16 cellular contexts compared by ENCODE assay signal in the genomic region with DNA sequence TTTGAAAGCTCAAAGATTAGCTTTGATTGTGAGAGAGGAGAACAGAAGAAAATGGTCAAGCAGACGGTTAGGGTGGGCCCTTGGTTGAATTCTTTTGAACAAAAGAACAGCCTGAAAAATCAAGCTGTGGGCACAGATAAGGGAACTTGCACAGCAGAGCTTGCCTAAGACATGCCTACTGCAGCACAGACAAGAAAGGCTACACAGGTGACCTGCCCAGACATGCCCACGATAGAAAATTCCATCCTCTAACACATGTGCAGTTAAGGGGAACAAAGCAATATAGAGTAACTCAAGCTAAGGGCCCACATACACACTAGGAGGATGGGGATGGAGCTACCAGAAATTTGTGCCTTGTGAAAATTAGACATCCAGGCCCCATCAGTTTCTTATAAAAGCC.
DNase-seq lines count a peak whose midpoint lies in the region; ATAC-seq, FAIRE-seq and TF ChIP-seq lines count a peak whose summit lies in the region.
"Had no signal": no experiment of that assay in that cellular context is flagged by ENCODE, and none has a peak within 500 bp of the region (broad histone marks: within the 10 kb centered on the region; RNA-seq: fewer than 3 reads in every experiment).

No MANE protein-coding gene starts in this region.

- H3K4me1 ChIP-seq in keratinocyte (ENCODE audit: control insufficient read depth, extremely low read depth, insufficient read depth, low read length) (peaks cover 11% of the 10 kb centered on the region), esophagus muscularis mucosa (no peaks in the 10 kb centered on the region), OCI-LY7 (ENCODE audit: insufficient read depth, low read length, poor library complexity, severe bottlenecking) (no peaks in the 10 kb centered on the region)
- H3K4me1 ChIP-seq: Caco-2 had no signal

- POLR2A ChIA-PET in OCI-LY7 (lab: Charles Lee), result interaction anchor here (0.6 kb wide), 1 partner anchor 241 kb away, joined by 3 read pairs; no protein-coding TSS in a partner anchor

- H3K4me2 ChIP-seq in keratinocyte (ENCODE audit: control insufficient read depth, extremely low read depth, insufficient read depth, low read depth, low read length), result peak overlapping the region; percentile 51
- no peak overlapping the region for H3K4me2 ChIP-seq in OCI-LY7 (ENCODE audit: low read length)

- H3K27ac ChIP-seq in keratinocyte (ENCODE audit: control insufficient read depth, insufficient read depth, low read length) (peak overlapping the region; percentile 16), esophagus muscularis mucosa (replicated peaks in 1 of 4) (no peak overlapping the region), OCI-LY7 (ENCODE audit: low read depth, low read length, poor library complexity, severe bottlenecking) (no peak overlapping the region)
- H3K27ac ChIP-seq: ovary had no signal

- H3K4me3 ChIP-seq in keratinocyte (ENCODE audit: control insufficient read depth in 2 of 3, extremely low read depth in 1 of 3, insufficient read depth in 2 of 3, low read depth in 1 of 3, low read length in 3 of 3) (no peak overlapping the region), esophagus muscularis mucosa (no peak overlapping the region), OCI-LY7 (ENCODE audit: low read depth, low read length, poor library complexity, severe bottlenecking) (no peak overlapping the region)
- H3K4me3 ChIP-seq: ovary had no signal

- no peak overlapping the region for H3K9ac ChIP-seq in keratinocyte (ENCODE audit: control insufficient read depth, extremely low read depth, insufficient read depth, low read length)

- H3K36me3 ChIP-seq in keratinocyte (ENCODE audit: control insufficient read depth in 2 of 2, extremely low read depth in 1 of 2, insufficient read depth in 2 of 2, low read length in 2 of 2), result no peaks in the 10 kb centered on the region
- H3K36me3 ChIP-seq in esophagus muscularis mucosa, result no peaks in the 10 kb centered on the region
- no peaks in the 10 kb centered on the region for H3K36me3 ChIP-seq in OCI-LY7 (ENCODE audit: insufficient read depth, low read length)
- H3K36me3 ChIP-seq: ovary had no signal

- H3K79me2 ChIP-seq in keratinocyte (ENCODE audit: control insufficient read depth, insufficient read depth, low read length), result no peaks in the 10 kb centered on the region
- H3K79me2 ChIP-seq in OCI-LY7 (ENCODE audit: insufficient read depth, low read depth, low read length), result no peaks in the 10 kb centered on the region

- TF ChIP-seq POLR2A in esophagus muscularis mucosa (IDR thresholded peaks at IDR 0.05; ENCODE audit: low read depth), result no peak

- dilution Hi-C loops in keratinocyte (cut with MboI; ENCODE audit: extremely low pct_ligation_motif_present, low sequenced_read_pairs), result no loop called here

- H3K9me3 ChIP-seq in keratinocyte (ENCODE audit: control insufficient read depth, low read depth, low read length) (no peaks in the 10 kb centered on the region), esophagus muscularis mucosa (no peaks in the 10 kb centered on the region), OCI-LY7 (ENCODE audit: low read length) (no peaks in the 10 kb centered on the region)
- H3K9me3 ChIP-seq: Caco-2, ovary had no signal

- DNase-seq in OCI-M1 (lab: John Stamatoyannopoulos, UW) (peak; percentile 59), keratinocyte (ENCODE audit: low read depth, low spot score) (peak; percentile 70), esophagus muscularis mucosa (ENCODE audit: extremely low spot score) (no peak), OCI-LY7 (ENCODE audit: low spot score) (no peak)
- no peak for DNase-seq in activated CD8-positive, alpha-beta memory T cell treated with anti-CD3 and anti-CD28 coated beads, Interleukin-2, amount 50 U/mL, for 48 hours
- DNase-seq: activated T-cell treated with anti-CD3 and anti-CD28 coated beads, Interleukin-2, amount 50 U/mL, for 48 hours; Caco-2; glutamatergic neuron; NCI-H1092 treated with DMSO at 0.1 percent for 48 hours; ovary; stimulated activated CD4-positive, alpha-beta T cell treated with anti-CD3 and anti-CD28 coated beads, Interleukin-4, amount 100 ng/mL, for 24 hours had no signal

- no TSS peak for BruUV-seq in OCI-LY7 (replicated peaks; lab: Mats Ljungman, UMichigan)

- TF ChIP-seq EP300 in esophagus muscularis mucosa (IDR thresholded peaks at IDR 0.05), result no peak

- CTCF ChIA-PET in OCI-LY7 (lab: Charles Lee; ENCODE audit: unreplicated experiment), result no interaction called here

- intact Hi-C loops in esophagus muscularis mucosa (cut with DNase I) (no loop called here), OCI-LY7 (cut with micrococcal nuclease; ENCODE audit: unreplicated experiment) (no loop called here)

- H4K20me1 ChIP-seq in keratinocyte (ENCODE audit: control insufficient read depth, extremely low read depth, insufficient read depth, low read length), result no peaks in the 10 kb centered on the region
- H4K20me1 ChIP-seq in OCI-LY7 (ENCODE audit: insufficient read depth, low read length), result no peaks in the 10 kb centered on the region

- 73% methylated on average over 2 of the region's 2 CpGs for WGBS in esophagus muscularis mucosa

- TF ChIP-seq CTCF in keratinocyte (optimal IDR thresholded peaks at IDR 0.05 in 1 of 3, IDR thresholded peaks at IDR 0.05 in 1 of 3, conservative IDR thresholded peaks at IDR 0.05 in 1 of 3; ENCODE audit: extremely low read depth in 1 of 3, insufficient read depth in 2 of 3, low read length in 3 of 3) (no peak), esophagus muscularis mucosa (IDR thresholded peaks at IDR 0.05) (no peak), OCI-LY7 (conservative IDR thresholded peaks at IDR 0.05; ENCODE audit: low read length) (no peak)

- H2AFZ ChIP-seq in keratinocyte (ENCODE audit: control insufficient read depth, low read length) (peak overlapping the region; percentile 34), OCI-LY7 (ENCODE audit: low read length) (no peak overlapping the region)

- FAIRE-seq in keratinocyte (lab: Jason Lieb, UNC), result peak; percentile 87
- FAIRE-seq: GM12892 had no signal

- ATAC-seq in GM18868 (IDR thresholded peaks at IDR 0.05; ENCODE audit: unreplicated experiment) (peak; percentile 71), HG02798 (IDR thresholded peaks at IDR 0.05; ENCODE audit: poor library complexity, unreplicated experiment) (peak; percentile 70), HG03469 (IDR thresholded peaks at IDR 0.05; ENCODE audit: unreplicated experiment) (no peak)
- ATAC-seq: Panc1 had no signal

- H3K27me3 ChIP-seq in keratinocyte (ENCODE audit: control insufficient read depth, extremely low read depth, insufficient read depth, low read length), result no peaks in the 10 kb centered on the region
- H3K27me3 ChIP-seq in esophagus muscularis mucosa, result no peaks in the 10 kb centered on the region
- H3K27me3 ChIP-seq: ovary had no signal

- H3K9me2 ChIP-seq in OCI-LY7 (ENCODE audit: insufficient read depth, low read length), result no peaks in the 10 kb centered on the region

- no peaks in the 10 kb centered on the region for H3K9me1 ChIP-seq in keratinocyte (ENCODE audit: control insufficient read depth, extremely low read depth, insufficient read depth, low read length)

Comparison
In these comparisons a context has a peak if more than half of its experiments do, and no peak if none do; other contexts are left out.
1. DNase-seq: peak in OCI-M1 (single experiment) and keratinocyte (single experiment); none in activated CD8-positive, alpha-beta memory T cell treated with anti-CD3 and anti-CD28 coated beads, Interleukin-2, amount 50 U/mL, for 48 hours (single experiment), esophagus muscularis mucosa (single experiment) and OCI-LY7 (single experiment).